In genomic region chr9:124133752-124134151, GRCh38 we compare ENCODE assay signal across 9 cellular contexts.
DNase-seq lines count a peak whose midpoint lies in the region; ATAC-seq, FAIRE-seq and TF ChIP-seq lines count a peak whose summit lies in the region.
"Had no signal": no experiment of that assay in that cellular context is flagged by ENCODE, and none has a peak within 500 bp of the region (broad histone marks: within the 10 kb centered on the region; RNA-seq: fewer than 3 reads in every experiment).

No MANE protein-coding gene starts in this region.

- H3K27me3 ChIP-seq in pancreas: no peaks in the 10 kb centered on the region
- H3K27me3 ChIP-seq in esophagus muscularis mucosa: peaks cover 0 to 14% (median 0%) of the 10 kb centered on the region in 4 donors
- peaks cover 0 to 6% (median 0%) of the 10 kb centered on the region in 3 experiments for H3K27me3 ChIP-seq in neuronal stem cell (ENCODE audit: control insufficient read depth in 3 of 3, insufficient read depth in 3 of 3, low read depth in 1 of 3, low read length in 3 of 3)

- H3K9ac ChIP-seq in neuronal stem cell (ENCODE audit: low read depth, low read length, poor library complexity): no peak overlapping the region

- no peak overlapping the region for H3K23ac ChIP-seq in neuronal stem cell (ENCODE audit: low read depth, low read length, poor library complexity)

- no peak overlapping the region for H3K14ac ChIP-seq in neuronal stem cell (ENCODE audit: low read length)

- H3K18ac ChIP-seq in neuronal stem cell (ENCODE audit: low read length): no peak overlapping the region

- no peak overlapping the region for H4K8ac ChIP-seq in neuronal stem cell (ENCODE audit: low read depth, low read length)

- no peaks in the 10 kb centered on the region for H3K36me3 Mint-ChIP-seq in activated T-cell treated with anti-CD3 and anti-CD28 coated beads, Interleukin-2, amount 50 U/mL, for 24 hours (ENCODE audit: low read depth)
- no peaks in the 10 kb centered on the region for H3K36me3 Mint-ChIP-seq in activated T-cell treated with anti-CD3 and anti-CD28 coated beads, Interleukin-2, amount 50 U/mL, for 4 hours (ENCODE audit: insufficient read depth)
- H3K36me3 Mint-ChIP-seq in endothelial cell (ENCODE audit: low read depth, unreplicated experiment): no peaks in the 10 kb centered on the region

- no peak overlapping the region for H3K4me3 Mint-ChIP-seq in activated T-cell treated with anti-CD3 and anti-CD28 coated beads, Interleukin-2, amount 50 U/mL, for 24 hours
- no peak overlapping the region for H3K4me3 Mint-ChIP-seq in activated T-cell treated with anti-CD3 and anti-CD28 coated beads, Interleukin-2, amount 50 U/mL, for 4 hours
- H3K4me3 Mint-ChIP-seq in endothelial cell (ENCODE audit: unreplicated experiment): no peak overlapping the region
- H3K4me3 Mint-ChIP-seq: activated B cell treated with CpG ODN at 0.5 μM for 24 hours had no signal

- no peak overlapping the region for H2AFZ ChIP-seq in neuronal stem cell (ENCODE audit: low read length)

- H3K4me3 ChIP-seq in pancreas (no peak overlapping the region), esophagus muscularis mucosa (no peak overlapping the region), neuronal stem cell (ENCODE audit: low read length in 2 of 2) (no peak overlapping the region)

- no peak overlapping the region for H2BK15ac ChIP-seq in neuronal stem cell (ENCODE audit: low read length)

- TF ChIP-seq POLR2A in esophagus muscularis mucosa (IDR thresholded peaks at IDR 0.05; ENCODE audit: low read depth): no peak
- TF ChIP-seq POLR2A in GM18505 (IDR thresholded peaks at IDR 0.05; ENCODE audit: borderline replicate concordance, extremely low read depth, insufficient read depth, insufficient read length): no peak

- H3K9me3 Mint-ChIP-seq in activated T-cell treated with anti-CD3 and anti-CD28 coated beads, Interleukin-2, amount 50 U/mL, for 24 hours: no peaks in the 10 kb centered on the region
- H3K9me3 Mint-ChIP-seq in activated T-cell treated with anti-CD3 and anti-CD28 coated beads, Interleukin-2, amount 50 U/mL, for 4 hours: no peaks in the 10 kb centered on the region
- H3K9me3 Mint-ChIP-seq in endothelial cell (ENCODE audit: unreplicated experiment): no peaks in the 10 kb centered on the region
- H3K9me3 Mint-ChIP-seq: activated B cell treated with CpG ODN at 0.5 μM for 24 hours had no signal

- intact Hi-C loops in pancreas (cut with DNase I) (no loop called here), esophagus muscularis mucosa (cut with DNase I) (no loop called here)

- no peak overlapping the region for H4K91ac ChIP-seq in neuronal stem cell (ENCODE audit: low read depth, low read length, poor library complexity)

- TF ChIP-seq EP300 in esophagus muscularis mucosa (IDR thresholded peaks at IDR 0.05): no peak

- H2BK120ac ChIP-seq in neuronal stem cell (ENCODE audit: low read depth, low read length): no peak overlapping the region

- no peak overlapping the region for H3K4me2 ChIP-seq in neuronal stem cell (ENCODE audit: insufficient read depth, low read length, poor library complexity, severe bottlenecking)

- 34 to 47% methylated on average over 5 to 6 of the region's 6 CpGs for WGBS in pancreas, 2 donors
- WGBS in esophagus muscularis mucosa: 48% methylated on average over 6 of the region's 6 CpGs
- WGBS in neuronal stem cell (ENCODE audit: extremely low coverage in 2 of 2, insufficient read length in 2 of 2, insufficient replicate concordance in 1 of 2), 2 donors: no CpG with 5 or more reads among the region's 6 CpGs

- no peak overlapping the region for H2BK12ac ChIP-seq in neuronal stem cell (ENCODE audit: low read length)

- peak; percentile 43 for DNase-seq in activated T-cell treated with anti-CD3 and anti-CD28 coated beads, Interleukin-2, amount 50 U/mL, for 24 hours
- no peak for DNase-seq in activated T-cell treated with anti-CD3 and anti-CD28 coated beads, Interleukin-2, amount 50 U/mL, for 4 hours
- peak; percentile 85 for DNase-seq in NCI-H69 (lab: John Stamatoyannopoulos, UW)
- peak; percentile 53 for DNase-seq in endothelial cell (ENCODE audit: low spot score)
- peak in 3 of 6 donors; percentile 30 to 63 (median 57) for DNase-seq in pancreas
- DNase-seq in esophagus muscularis mucosa (ENCODE audit: extremely low spot score): no peak
- no peak for DNase-seq in neuronal stem cell (ENCODE audit: low spot score)
- DNase-seq: activated B cell treated with CpG ODN at 0.5 μM for 24 hours had no signal

- H3K27ac ChIP-seq in pancreas (no peak overlapping the region), esophagus muscularis mucosa (replicated peaks in 1 of 4) (no peak overlapping the region), neuronal stem cell (replicated peaks; ENCODE audit: low read length) (no peak overlapping the region)

- no peak overlapping the region for H2BK5ac ChIP-seq in neuronal stem cell (ENCODE audit: low read length)

- no peak for FAIRE-seq in pancreas (lab: Jason Lieb, UNC)

- H3K9me3 ChIP-seq in pancreas (no peaks in the 10 kb centered on the region), esophagus muscularis mucosa (no peaks in the 10 kb centered on the region), neuronal stem cell (replicated peaks in 1 of 2; ENCODE audit: control insufficient read depth in 2 of 2, insufficient read depth in 1 of 2, low read depth in 1 of 2, low read length in 2 of 2) (no peaks in the 10 kb centered on the region)

- H3K4me1 ChIP-seq in pancreas: no peaks in the 10 kb centered on the region
- no peaks in the 10 kb centered on the region for H3K4me1 ChIP-seq in esophagus muscularis mucosa
- H3K4me1 ChIP-seq in neuronal stem cell (ENCODE audit: control insufficient read depth in 2 of 2, insufficient read depth in 1 of 2, low read depth in 1 of 2, low read length in 2 of 2): peaks cover 0 to 4% of the 10 kb centered on the region in 2 donors

- no peak overlapping the region for H3K27ac Mint-ChIP-seq in activated T-cell treated with anti-CD3 and anti-CD28 coated beads, Interleukin-2, amount 50 U/mL, for 24 hours
- H3K27ac Mint-ChIP-seq in endothelial cell (ENCODE audit: unreplicated experiment): no peak overlapping the region
- H3K27ac Mint-ChIP-seq: activated B cell treated with CpG ODN at 0.5 μM for 24 hours had no signal

- no peak overlapping the region for H3K4ac ChIP-seq in neuronal stem cell (ENCODE audit: low read length)

- H3K36me3 ChIP-seq in pancreas: no peaks in the 10 kb centered on the region
- H3K36me3 ChIP-seq in esophagus muscularis mucosa: no peaks in the 10 kb centered on the region
- H3K36me3 ChIP-seq in neuronal stem cell (replicated peaks in 1 of 2; ENCODE audit: control insufficient read depth in 2 of 2, insufficient read depth in 2 of 2, low read length in 2 of 2): no peaks in the 10 kb centered on the region

- no peaks in the 10 kb centered on the region for H3K27me3 Mint-ChIP-seq in activated T-cell treated with anti-CD3 and anti-CD28 coated beads, Interleukin-2, amount 50 U/mL, for 24 hours
- no peaks in the 10 kb centered on the region for H3K27me3 Mint-ChIP-seq in activated T-cell treated with anti-CD3 and anti-CD28 coated beads, Interleukin-2, amount 50 U/mL, for 4 hours (ENCODE audit: low read depth)
- H3K27me3 Mint-ChIP-seq in endothelial cell (ENCODE audit: unreplicated experiment): peaks cover 4% of the 10 kb centered on the region
- H3K27me3 Mint-ChIP-seq: activated B cell treated with CpG ODN at 0.5 μM for 24 hours had no signal

- no peak for ATAC-seq in activated T-cell treated with anti-CD3 and anti-CD28 coated beads, Interleukin-2, amount 50 U/mL, for 4 hours
- peak in 3 of 4 donors; percentile 65 to 98 (median 86) for ATAC-seq in pancreas
- no peak for ATAC-seq in GM18505 (IDR thresholded peaks at IDR 0.05; ENCODE audit: unreplicated experiment)

- H3K79me1 ChIP-seq in neuronal stem cell (ENCODE audit: low read depth, low read length): no peaks in the 10 kb centered on the region

- H3K4me1 Mint-ChIP-seq in activated T-cell treated with anti-CD3 and anti-CD28 coated beads, Interleukin-2, amount 50 U/mL, for 24 hours (ENCODE audit: low read depth): no peaks in the 10 kb centered on the region
- no peaks in the 10 kb centered on the region for H3K4me1 Mint-ChIP-seq in activated T-cell treated with anti-CD3 and anti-CD28 coated beads, Interleukin-2, amount 50 U/mL, for 4 hours (ENCODE audit: low read depth)
- no peaks in the 10 kb centered on the region for H3K4me1 Mint-ChIP-seq in endothelial cell (ENCODE audit: unreplicated experiment)

- TF ChIP-seq CTCF in endothelial cell (IDR thresholded peaks at IDR 0.05; ENCODE audit: unreplicated experiment) (no peak), pancreas (IDR thresholded peaks at IDR 0.05) (peak in 2 of 4 donors; percentile 19 to 34), esophagus muscularis mucosa (IDR thresholded peaks at IDR 0.05) (peak in 1 of 3 experiments; percentile 49)

- H2AK5ac ChIP-seq in neuronal stem cell (ENCODE audit: low read depth, low read length): no peak overlapping the region

Comparison
In these comparisons a context has a peak if more than half of its experiments do, and no peak if none do; other contexts are left out.
1. DNase-seq: peak in activated T-cell treated with anti-CD3 and anti-CD28 coated beads, Interleukin-2, amount 50 U/mL, for 24 hours (single experiment), NCI-H69 (single experiment) and endothelial cell (single experiment); none in activated T-cell treated with anti-CD3 and anti-CD28 coated beads, Interleukin-2, amount 50 U/mL, for 4 hours (single experiment), esophagus muscularis mucosa (single experiment) and neuronal stem cell (single experiment).
2. ATAC-seq: peak in pancreas (3 of 4); none in activated T-cell treated with anti-CD3 and anti-CD28 coated beads, Interleukin-2, amount 50 U/mL, for 4 hours (0 of 2) and GM18505 (single experiment).